In genomic region chr7:103343758-103344452, GRCh38 we compare ENCODE assay signal across 8 cellular contexts. TPM values are rescaled to one million over a fixed set of nuclear protein-coding genes. Genes with fewer than 3 reads are reported as not detected.
DNase-seq lines count a peak whose midpoint lies in the region; ATAC-seq and TF ChIP-seq lines count a peak whose summit lies in the region.

No MANE protein-coding gene starts in this region.

- H3K9me3 ChIP-seq in esophagus squamous epithelium: no peaks in the 10 kb centered on the region
- H3K9me3 ChIP-seq in neuron (ENCODE audit: low read length): no peaks in the 10 kb centered on the region
- no peaks in the 10 kb centered on the region for H3K9me3 ChIP-seq in upper lobe of right lung

- H3K4me1 Mint-ChIP-seq in activated CD8-positive, alpha-beta T cell treated with anti-CD3 and anti-CD28 coated beads for 36 hours (ENCODE audit: low read depth): peaks cover 46% of the 10 kb centered on the region

- CTCF ChIA-PET in activated CD8-positive, alpha-beta T cell treated with anti-CD3 and anti-CD28 coated beads for 36 hours (lab: Charles Lee): interaction anchor here (1.0 to 1.6 kb wide), 5 partner anchors 11 to 46 kb away, joined by 4 to 6 read pairs (median 4); partner anchors contain the start of gene PMPCB

- peaks cover 3 to 31% (median 7%) of the 10 kb centered on the region in 3 donors for H3K36me3 ChIP-seq in esophagus squamous epithelium
- peaks cover 29% of the 10 kb centered on the region for H3K36me3 ChIP-seq in neuron (ENCODE audit: insufficient read depth, low read length)
- H3K36me3 ChIP-seq in upper lobe of right lung: peaks cover 29% of the 10 kb centered on the region

- H3K4me3 ChIP-seq in LNCaP clone FGC (ENCODE audit: low read depth, low read length) (peak overlapping the region; percentile 69), esophagus squamous epithelium (peak overlapping the region; percentile 79 to 98 (median 90)), neuron (ENCODE audit: low read length) (peak overlapping the region; percentile 79), upper lobe of right lung (peak overlapping the region; percentile 98)

- no peak for TF ChIP-seq POLR2A in esophagus squamous epithelium (IDR thresholded peaks at IDR 0.05)

- H2AFZ ChIP-seq in neuron (ENCODE audit: low read depth, low read length): peak overlapping the region; percentile 99

- no peaks in the 10 kb centered on the region for H3K27me3 Mint-ChIP-seq in activated CD8-positive, alpha-beta T cell treated with anti-CD3 and anti-CD28 coated beads for 36 hours

- 1% methylated on average over 17 to 21 of the region's 26 CpGs for WGBS in esophagus squamous epithelium, 2 donors

- H3K9me3 Mint-ChIP-seq in activated CD8-positive, alpha-beta T cell treated with anti-CD3 and anti-CD28 coated beads for 36 hours: no peaks in the 10 kb centered on the region

- intact Hi-C loops in activated CD8-positive, alpha-beta T cell treated with anti-CD3 and anti-CD28 coated beads for 36 hours (cut with micrococcal nuclease): no loop called here
- intact Hi-C loops in esophagus squamous epithelium (cut with DNase I): no loop called here
- intact Hi-C loops in upper lobe of right lung (cut with DNase I): no loop called here

- DNase-seq in ELR (ENCODE audit: low read depth): peak; percentile 69
- DNase-seq in LNCaP clone FGC (ENCODE audit: low read depth): peak; percentile 21
- peak; percentile 59 for DNase-seq in activated CD8-positive, alpha-beta T cell treated with anti-CD3 and anti-CD28 coated beads for 36 hours
- DNase-seq in esophagus squamous epithelium (lab: John Stamatoyannopoulos, UW): no peak
- DNase-seq in upper lobe of right lung: no peak
- DNase-seq in cortex of kidney (lab: John Stamatoyannopoulos, UW): no peak

- H3K36me3 Mint-ChIP-seq in activated CD8-positive, alpha-beta T cell treated with anti-CD3 and anti-CD28 coated beads for 36 hours (ENCODE audit: low read depth): peaks cover 48% of the 10 kb centered on the region

- ATAC-seq in GM21515 (IDR thresholded peaks at IDR 0.05; ENCODE audit: unreplicated experiment) (peak; percentile 16), upper lobe of right lung (peak; percentile 43)
- ATAC-seq in activated CD8-positive, alpha-beta T cell treated with anti-CD3 and anti-CD28 coated beads for 36 hours: peak; percentile 19

- H3K27ac ChIP-seq in esophagus squamous epithelium: peak overlapping the region; percentile 86 to 92 (median 91)
- H3K27ac ChIP-seq in upper lobe of right lung: peak overlapping the region; percentile 88

- peak overlapping the region; percentile 99 for H3K27ac Mint-ChIP-seq in activated CD8-positive, alpha-beta T cell treated with anti-CD3 and anti-CD28 coated beads for 36 hours

- peak overlapping the region; percentile 94 for H3K4me3 Mint-ChIP-seq in activated CD8-positive, alpha-beta T cell treated with anti-CD3 and anti-CD28 coated beads for 36 hours

- H3K4me1 ChIP-seq in esophagus squamous epithelium: peaks cover 13 to 58% (median 24%) of the 10 kb centered on the region in 3 donors
- peaks cover 22% of the 10 kb centered on the region for H3K4me1 ChIP-seq in neuron (ENCODE audit: insufficient read depth, low read length)
- peaks cover 26% of the 10 kb centered on the region for H3K4me1 ChIP-seq in upper lobe of right lung

- TF ChIP-seq CTCF in LNCaP clone FGC (IDR thresholded peaks at IDR 0.05; ENCODE audit: control insufficient read depth, extremely low read depth, insufficient read depth): no peak
- no peak for TF ChIP-seq CTCF in activated CD8-positive, alpha-beta T cell treated with anti-CD3 and anti-CD28 coated beads for 36 hours (IDR thresholded peaks at IDR 0.05)
- no peak for TF ChIP-seq CTCF in esophagus squamous epithelium (IDR thresholded peaks at IDR 0.05)
- no peak for TF ChIP-seq CTCF in upper lobe of right lung (IDR thresholded peaks at IDR 0.05)

- POLR2A ChIA-PET in activated CD8-positive, alpha-beta T cell treated with anti-CD3 and anti-CD28 coated beads for 36 hours (lab: Charles Lee): interaction anchor here (0.6 to 2.6 kb wide), 11 partner anchors 9 to 47 kb away, joined by 3 to 15 read pairs (median 3); partner anchors contain the start of gene PMPCB

- H3K27me3 ChIP-seq in esophagus squamous epithelium: no peaks in the 10 kb centered on the region
- no peaks in the 10 kb centered on the region for H3K27me3 ChIP-seq in neuron (ENCODE audit: insufficient read depth, low read length)
- no peaks in the 10 kb centered on the region for H3K27me3 ChIP-seq in upper lobe of right lung

RNA-seq across cellular contexts. Expression of gene DNAJC2, which starts 0.7 kb away (rescaled TPM):
- 10 to 100 TPM; 45.8 to 48.9 TPM for total RNA-seq in activated CD8-positive, alpha-beta T cell treated with anti-CD3 and anti-CD28 coated beads for 36 hours
- total RNA-seq in esophagus squamous epithelium (10 to 100 TPM; 10.9 to 26.1 (median 17.7) TPM), upper lobe of right lung (19.5 TPM)

RNA-seq across cellular contexts. Expression of gene PSMC2, which starts 3.5 kb away (rescaled TPM):
- 100 to 1,000 TPM; 132 to 137 TPM for total RNA-seq in activated CD8-positive, alpha-beta T cell treated with anti-CD3 and anti-CD28 coated beads for 36 hours
- total RNA-seq in esophagus squamous epithelium (100 to 1,000 TPM in 3 of 4 donors, 10 to 100 TPM in 1; 65.9 to 128 (median 105) TPM), upper lobe of right lung (97.6 TPM)

RNA-seq across cellular contexts. Expression of gene PMPCB, which starts 46.7 kb away (rescaled TPM):
- total RNA-seq in activated CD8-positive, alpha-beta T cell treated with anti-CD3 and anti-CD28 coated beads for 36 hours: 10 to 100 TPM; 80.5 to 89.3 TPM
- total RNA-seq in esophagus squamous epithelium: 10 to 100 TPM; 34.7 to 65.0 (median 46.3) TPM
- total RNA-seq in upper lobe of right lung: 43.6 TPM

Comparison
In these comparisons a context has a peak if more than half of its experiments do, and no peak if none do; other contexts are left out.
1. DNase-seq: peak in ELR (single experiment), LNCaP clone FGC (single experiment) and activated CD8-positive, alpha-beta T cell treated with anti-CD3 and anti-CD28 coated beads for 36 hours (single experiment); none in esophagus squamous epithelium (single experiment), upper lobe of right lung (single experiment) and cortex of kidney (single experiment).
2. Peak in every context shown above with its lines, with median percentiles within 50 percentile points of each other: ATAC-seq and H3K4me3 ChIP-seq.